1 cellular context compared by ENCODE assay signal in genomic region chr1:46244656-46245371, GRCh38.
TF ChIP-seq lines count a peak whose summit lies in the region.

No MANE protein-coding gene starts in this region.

TF ChIP-seq in endothelial cell of umbilical vein, 7 proteins besides CTCF, POLR2A, EP300 and RAD21:
- TF ChIP-seq GATA2 (IDR thresholded peaks at IDR 0.05; ENCODE audit: insufficient read depth, insufficient read length, low read depth, low read length) (no peak), MYC (IDR thresholded peaks at IDR 0.05; ENCODE audit: low read depth, low read length) (no peak), POLR2AphosphoS5 (IDR thresholded peaks at IDR 0.05; ENCODE audit: insufficient read depth, low read depth, low read length) (no peak), EZH2 (IDR thresholded peaks at IDR 0.05; ENCODE audit: borderline replicate concordance, low read depth, low read length, severe bottlenecking) (no peak), FOS (IDR thresholded peaks at IDR 0.05; ENCODE audit: borderline replicate concordance, insufficient read depth, low read length) (no peak), JUN (IDR thresholded peaks at IDR 0.05; ENCODE audit: borderline replicate concordance, insufficient read depth, insufficient read length, low read depth) (no peak)
- TF ChIP-seq, protein P1, sequence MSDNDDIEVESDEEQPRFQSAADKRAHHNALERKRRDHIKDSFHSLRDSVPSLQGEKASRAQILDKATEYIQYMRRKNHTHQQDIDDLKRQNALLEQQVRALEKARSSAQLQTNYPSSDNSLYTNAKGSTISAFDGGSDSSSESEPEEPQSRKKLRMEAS (IDR thresholded peaks at IDR 0.05; ENCODE audit: insufficient read depth, insufficient read length) = no peak
